Comparison of ENCODE assay signal across 12 cellular contexts in genomic region chr21:40054403-40054802, GRCh38.
A peak's percentile ranks its signal among the peaks of the same experiment; 100 is the strongest.
DNase-seq lines count a peak whose midpoint lies in the region; ATAC-seq and TF ChIP-seq lines count a peak whose summit lies in the region.
"Had no signal": no experiment of that assay in that cellular context is flagged by ENCODE, and none has a peak within 500 bp of the region (broad histone marks: within the 10 kb centered on the region; RNA-seq: fewer than 3 reads in every experiment).

No MANE protein-coding gene starts in this region.

- 28 to 53% methylated on average over 2 to 3 of the region's 3 CpGs for WGBS in esophagus squamous epithelium, 2 donors
- 14 to 36% methylated on average over 3 of the region's 3 CpGs for WGBS in sigmoid colon, 2 donors

- TF ChIP-seq CTCF in esophagus squamous epithelium (IDR thresholded peaks at IDR 0.05), result no peak
- no peak for TF ChIP-seq CTCF in sigmoid colon (IDR thresholded peaks at IDR 0.05)
- TF ChIP-seq CTCF in GM13976 (IDR thresholded peaks at IDR 0.05; ENCODE audit: borderline replicate concordance, control extremely low read depth, extremely low read depth, insufficient read depth, missing control alignments), result no peak
- TF ChIP-seq CTCF in GM13977 (IDR thresholded peaks at IDR 0.05; ENCODE audit: extremely low read depth, insufficient read depth, missing control alignments), result no peak

- DNase-seq in LoVo (ENCODE audit: low spot score) (peak; percentile 82), NCI-H345 treated with DMSO at 0.1 percent for 48 hours (lab: John Stamatoyannopoulos, UW; ENCODE audit: unreplicated experiment) (peak; percentile 99), esophagus squamous epithelium (lab: John Stamatoyannopoulos, UW) (no peak), sigmoid colon (peak; percentile 94), T-helper 2 cell (no peak), GM13976 (ENCODE audit: low spot score) (no peak), GM13977 (ENCODE audit: low spot score) (no peak)
- no peak for DNase-seq in activated T-cell treated with anti-CD3 and anti-CD28 coated beads, Interleukin-2, amount 50 U/mL, for 72 hours
- DNase-seq: activated CD4-positive, alpha-beta T cell treated with anti-CD3 and anti-CD28 coated beads for 48 hours; amygdala; naive B cell; stimulated activated CD4-positive, alpha-beta T cell treated with anti-CD3 and anti-CD28 coated beads, Interleukin-4, amount 100 ng/mL, for 1 hour had no signal

- no peaks in the 10 kb centered on the region for H3K4me1 Mint-ChIP-seq in activated T-cell treated with anti-CD3 and anti-CD28 coated beads, Interleukin-2, amount 50 U/mL, for 72 hours (ENCODE audit: low read depth)

- H3K36me3 Mint-ChIP-seq in activated T-cell treated with anti-CD3 and anti-CD28 coated beads, Interleukin-2, amount 50 U/mL, for 72 hours (ENCODE audit: insufficient read depth in 2 of 2), result no peaks in the 10 kb centered on the region
- H3K36me3 Mint-ChIP-seq: naive B cell had no signal

- no peaks in the 10 kb centered on the region for H3K27me3 ChIP-seq in esophagus squamous epithelium
- no peaks in the 10 kb centered on the region for H3K27me3 ChIP-seq in sigmoid colon

- TF ChIP-seq POLR2A in esophagus squamous epithelium (IDR thresholded peaks at IDR 0.05) (no peak), sigmoid colon (IDR thresholded peaks at IDR 0.05) (no peak)

- H3K4me3 ChIP-seq in esophagus squamous epithelium (no peak overlapping the region), sigmoid colon (no peak overlapping the region)

- intact Hi-C loops in esophagus squamous epithelium (cut with DNase I) (no loop called here), sigmoid colon (cut with DNase I) (loop anchor here (5.0 to 10.0 kb wide), 4 partner anchors 382 to 1232 kb away; no protein-coding TSS in a partner anchor)

- ATAC-seq in activated T-cell treated with anti-CD3 and anti-CD28 coated beads, Interleukin-2, amount 50 U/mL, for 72 hours (replicated peaks in 1 of 2), result no peak

- H3K36me3 ChIP-seq in esophagus squamous epithelium (no peaks in the 10 kb centered on the region), sigmoid colon (no peaks in the 10 kb centered on the region)

- H3K4me3 Mint-ChIP-seq in activated T-cell treated with anti-CD3 and anti-CD28 coated beads, Interleukin-2, amount 50 U/mL, for 72 hours, result no peak overlapping the region

- H3K27ac ChIP-seq in esophagus squamous epithelium (peak overlapping the region in 3 of 4 donors; percentile 24 to 82 (median 49)), sigmoid colon (peak overlapping the region; percentile 84 to 91 (median 87))

- peak; percentile 60 to 80 (median 72) for TF ChIP-seq EP300 in sigmoid colon (IDR thresholded peaks at IDR 0.05)

- H3K9me3 ChIP-seq in esophagus squamous epithelium (no peaks in the 10 kb centered on the region), sigmoid colon (no peaks in the 10 kb centered on the region)

- peaks cover 0 to 6% of the 10 kb centered on the region in 2 donors for H3K9me3 Mint-ChIP-seq in activated T-cell treated with anti-CD3 and anti-CD28 coated beads, Interleukin-2, amount 50 U/mL, for 72 hours

- H3K4me1 ChIP-seq in esophagus squamous epithelium, result peaks cover 0 to 14% (median 0%) of the 10 kb centered on the region in 3 donors
- H3K4me1 ChIP-seq in sigmoid colon, result peaks cover 0 to 59% (median 48%) of the 10 kb centered on the region in 4 donors

- in situ Hi-C loops in GM13976 (cut with MboI; ENCODE audit: low sequenced_read_pairs, unreplicated experiment), result no loop called here
- in situ Hi-C loops in GM13977 (cut with MboI; ENCODE audit: low pct_unique_long_range_greater_than_20kb, low sequenced_read_pairs, unreplicated experiment), result no loop called here

- no peak overlapping the region for H3K27ac Mint-ChIP-seq in activated T-cell treated with anti-CD3 and anti-CD28 coated beads, Interleukin-2, amount 50 U/mL, for 72 hours

- no peaks in the 10 kb centered on the region for H3K27me3 Mint-ChIP-seq in activated T-cell treated with anti-CD3 and anti-CD28 coated beads, Interleukin-2, amount 50 U/mL, for 72 hours (ENCODE audit: low read depth)

Comparison
In these comparisons a context has a peak if more than half of its experiments do, and no peak if none do; other contexts are left out.
1. DNase-seq: peak in LoVo (single experiment), NCI-H345 treated with DMSO at 0.1 percent for 48 hours (single experiment) and sigmoid colon (single experiment); none in esophagus squamous epithelium (single experiment), T-helper 2 cell (0 of 5), GM13976 (single experiment), GM13977 (single experiment) and activated T-cell treated with anti-CD3 and anti-CD28 coated beads, Interleukin-2, amount 50 U/mL, for 72 hours (0 of 2).